In genomic region chr2:25401307-25402021, GRCh38 we compare ENCODE assay signal across 13 cellular contexts. TPM values are rescaled to one million over a fixed set of nuclear protein-coding genes. Genes with fewer than 3 reads are reported as not detected.
DNase-seq lines count a peak whose midpoint lies in the region; ATAC-seq lines count a peak whose summit lies in the region.
"Had no signal": no experiment of that assay in that cellular context is flagged by ENCODE, and none has a peak within 500 bp of the region (broad histone marks: within the 10 kb centered on the region; RNA-seq: fewer than 3 reads in every experiment).

No MANE protein-coding gene starts in this region.

- DNase-seq in activated CD8-positive, alpha-beta memory T cell treated with anti-CD3 and anti-CD28 coated beads, Interleukin-2, amount 10 ng/mL, durations not matched to agents 7 days and 5 days, result no peak
- no peak for DNase-seq in activated CD8-positive, alpha-beta memory T cell treated with anti-CD3 and anti-CD28 coated beads, Interleukin-2, amount 50 U/mL, for 48 hours
- DNase-seq in NCI-H1694 (lab: John Stamatoyannopoulos, UW) (peak; percentile 93), NCI-H774 (lab: John Stamatoyannopoulos, UW) (peak; percentile 64), EL (no peak)
- no peak for DNase-seq in stimulated activated CD4-positive, alpha-beta T cell treated with anti-CD3 and anti-CD28 coated beads, Interleukin-1b, Interleukin-23, amount 100 ng/mL, for 48 hours
- DNase-seq: amniotic stem cell, foreskin keratinocyte, left colon, nephron progenitor cell, trophoblast cell had no signal

- H3K27ac Mint-ChIP-seq in activated CD8-positive, alpha-beta memory T cell treated with anti-CD3 and anti-CD28 coated beads, Interleukin-2, amount 10 ng/mL, durations not matched to agents 7 days and 5 days, result peak overlapping the region; percentile 16
- H3K27ac Mint-ChIP-seq in stimulated activated memory B cell treated with anti-CD40 and anti-IgM and Interleukin-4, amounts not matched to agents 10 μg/mL and 1 μg/mL and 100 μg/mL, for 72 hours, result peak overlapping the region; percentile 80
- H3K27ac Mint-ChIP-seq: nephron progenitor cell had no signal

- ATAC-seq in activated CD8-positive, alpha-beta memory T cell treated with anti-CD3 and anti-CD28 coated beads, Interleukin-2, amount 10 ng/mL, durations not matched to agents 7 days and 5 days, result no peak
- no peak for ATAC-seq in stimulated activated memory B cell treated with anti-CD40 and anti-IgM and Interleukin-4, amounts not matched to agents 10 μg/mL and 1 μg/mL and 100 μg/mL, for 72 hours
- ATAC-seq in GM21390 (IDR thresholded peaks at IDR 0.05; ENCODE audit: unreplicated experiment), result no peak
- ATAC-seq: foreskin keratinocyte had no signal

- H3K36me3 Mint-ChIP-seq in activated CD8-positive, alpha-beta memory T cell treated with anti-CD3 and anti-CD28 coated beads, Interleukin-2, amount 10 ng/mL, durations not matched to agents 7 days and 5 days, result no peaks in the 10 kb centered on the region
- H3K36me3 Mint-ChIP-seq in stimulated activated memory B cell treated with anti-CD40 and anti-IgM and Interleukin-4, amounts not matched to agents 10 μg/mL and 1 μg/mL and 100 μg/mL, for 72 hours, result no peaks in the 10 kb centered on the region

- H3K27me3 Mint-ChIP-seq in activated CD8-positive, alpha-beta memory T cell treated with anti-CD3 and anti-CD28 coated beads, Interleukin-2, amount 10 ng/mL, durations not matched to agents 7 days and 5 days, result no peaks in the 10 kb centered on the region
- H3K27me3 Mint-ChIP-seq in stimulated activated memory B cell treated with anti-CD40 and anti-IgM and Interleukin-4, amounts not matched to agents 10 μg/mL and 1 μg/mL and 100 μg/mL, for 72 hours, result no peaks in the 10 kb centered on the region

- no peak overlapping the region for H3K4me3 Mint-ChIP-seq in activated CD8-positive, alpha-beta memory T cell treated with anti-CD3 and anti-CD28 coated beads, Interleukin-2, amount 10 ng/mL, durations not matched to agents 7 days and 5 days
- H3K4me3 Mint-ChIP-seq in stimulated activated memory B cell treated with anti-CD40 and anti-IgM and Interleukin-4, amounts not matched to agents 10 μg/mL and 1 μg/mL and 100 μg/mL, for 72 hours, result no peak overlapping the region
- H3K4me3 Mint-ChIP-seq: nephron progenitor cell had no signal

- peaks cover 33% of the 10 kb centered on the region for H3K4me1 Mint-ChIP-seq in activated CD8-positive, alpha-beta memory T cell treated with anti-CD3 and anti-CD28 coated beads, Interleukin-2, amount 10 ng/mL, durations not matched to agents 7 days and 5 days
- peaks cover 80% of the 10 kb centered on the region for H3K4me1 Mint-ChIP-seq in stimulated activated memory B cell treated with anti-CD40 and anti-IgM and Interleukin-4, amounts not matched to agents 10 μg/mL and 1 μg/mL and 100 μg/mL, for 72 hours

- CTCF ChIA-PET in activated CD8-positive, alpha-beta memory T cell treated with anti-CD3 and anti-CD28 coated beads, Interleukin-2, amount 10 ng/mL, durations not matched to agents 7 days and 5 days (lab: Charles Lee), result interaction anchor here (1.6 to 2.2 kb wide), 2 partner anchors 24 to 39 kb away, joined by 3 to 6 read pairs; no protein-coding TSS in a partner anchor

- no peaks in the 10 kb centered on the region for H3K9me3 Mint-ChIP-seq in activated CD8-positive, alpha-beta memory T cell treated with anti-CD3 and anti-CD28 coated beads, Interleukin-2, amount 10 ng/mL, durations not matched to agents 7 days and 5 days (ENCODE audit: low read depth)
- H3K9me3 Mint-ChIP-seq in stimulated activated memory B cell treated with anti-CD40 and anti-IgM and Interleukin-4, amounts not matched to agents 10 μg/mL and 1 μg/mL and 100 μg/mL, for 72 hours, result no peaks in the 10 kb centered on the region
- H3K9me3 Mint-ChIP-seq: nephron progenitor cell had no signal

RNA-seq across cellular contexts. Expression of gene DNMT3A, which starts 59.7 kb away (rescaled TPM):
- total RNA-seq in activated CD8-positive, alpha-beta memory T cell treated with anti-CD3 and anti-CD28 coated beads, Interleukin-2, amount 10 ng/mL, durations not matched to agents 7 days and 5 days, result 10 to 100 TPM; 59.9 to 70.1 TPM

Comparison
In these comparisons a context has a peak if more than half of its experiments do, and no peak if none do; other contexts are left out.
1. DNase-seq: peak in NCI-H1694 (single experiment) and NCI-H774 (single experiment); none in activated CD8-positive, alpha-beta memory T cell treated with anti-CD3 and anti-CD28 coated beads, Interleukin-2, amount 10 ng/mL, durations not matched to agents 7 days and 5 days (single experiment), activated CD8-positive, alpha-beta memory T cell treated with anti-CD3 and anti-CD28 coated beads, Interleukin-2, amount 50 U/mL, for 48 hours (single experiment), stimulated activated CD4-positive, alpha-beta T cell treated with anti-CD3 and anti-CD28 coated beads, Interleukin-1b, Interleukin-23, amount 100 ng/mL, for 48 hours (single experiment) and EL (single experiment).